In genomic region chr4:139951051-139951450, GRCh38 we compare ENCODE assay signal across 9 cellular contexts.
DNase-seq lines count a peak whose midpoint lies in the region; ATAC-seq and TF ChIP-seq lines count a peak whose summit lies in the region.
"Had no signal": no experiment of that assay in that cellular context is flagged by ENCODE, and none has a peak within 500 bp of the region (broad histone marks: within the 10 kb centered on the region; RNA-seq: fewer than 3 reads in every experiment).

No MANE protein-coding gene starts in this region.

- TF ChIP-seq CTCF in brain microvascular endothelial cell (IDR thresholded peaks at IDR 0.05; ENCODE audit: low read depth, low read length, missing control alignments), result no peak

- in situ Hi-C loops in brain microvascular endothelial cell (cut with HindIII; ENCODE audit: low pct_ligation_motif_present, low sequenced_read_pairs), result no loop called here

- H3K27ac ChIP-seq in brain microvascular endothelial cell, result no peak overlapping the region

- CTCF ChIA-PET in activated CD4-positive, alpha-beta T cell treated with anti-CD3 and anti-CD28 coated beads for 36 hours (lab: Charles Lee), result interaction anchor here (0.9 kb wide), 1 partner anchor 215 kb away, joined by 4 read pairs; no protein-coding TSS in a partner anchor

- H3K9me3 Mint-ChIP-seq in activated CD4-positive, alpha-beta T cell treated with anti-CD3 and anti-CD28 coated beads for 36 hours (ENCODE audit: low read depth), result peaks cover 3% of the 10 kb centered on the region
- H3K9me3 Mint-ChIP-seq: central memory CD8-positive, alpha-beta T cell had no signal

- H3K36me3 ChIP-seq in brain microvascular endothelial cell (replicated peaks), result no peaks in the 10 kb centered on the region

- peak overlapping the region; percentile 80 for H3K27ac Mint-ChIP-seq in activated CD4-positive, alpha-beta T cell treated with anti-CD3 and anti-CD28 coated beads for 36 hours

- peaks cover 2% of the 10 kb centered on the region for H3K27me3 Mint-ChIP-seq in activated CD4-positive, alpha-beta T cell treated with anti-CD3 and anti-CD28 coated beads for 36 hours

- POLR2A ChIA-PET in activated CD4-positive, alpha-beta T cell treated with anti-CD3 and anti-CD28 coated beads for 36 hours (lab: Charles Lee), result interaction anchor here (0.7 to 1.1 kb wide), 2 partner anchors 14 to 211 kb away, joined by 4 to 5 read pairs; no protein-coding TSS in a partner anchor

- intact Hi-C loops in activated CD4-positive, alpha-beta T cell treated with anti-CD3 and anti-CD28 coated beads for 36 hours (cut with DNase I, micrococcal nuclease), result loop anchor here (1.0 to 2.0 kb wide), 2 partner anchors 28 to 93 kb away; no protein-coding TSS in a partner anchor

- peaks cover 21% of the 10 kb centered on the region for H3K27me3 ChIP-seq in brain microvascular endothelial cell (replicated peaks)

- H3K4me3 Mint-ChIP-seq in activated CD4-positive, alpha-beta T cell treated with anti-CD3 and anti-CD28 coated beads for 36 hours, result peak overlapping the region; percentile 2
- H3K4me3 Mint-ChIP-seq: central memory CD8-positive, alpha-beta T cell had no signal

- peak; percentile 86 for ATAC-seq in activated CD4-positive, alpha-beta T cell treated with anti-CD3 and anti-CD28 coated beads for 36 hours
- no peak for ATAC-seq in GM18858 (IDR thresholded peaks at IDR 0.05; ENCODE audit: unreplicated experiment)

- peak; percentile 55 for DNase-seq in activated CD4-positive, alpha-beta T cell treated with anti-CD3 and anti-CD28 coated beads for 36 hours
- no peak for DNase-seq in activated CD4-positive, alpha-beta T cell treated with anti-CD3 and anti-CD28 coated beads, Interleukin-2, amount 50 U/mL, for 4 hours
- DNase-seq in LHCN-M2 (ENCODE audit: low read depth) (peak; percentile 54), brain microvascular endothelial cell (peak; percentile 72), NCI-H2227 (lab: John Stamatoyannopoulos, UW; ENCODE audit: unreplicated experiment) (no peak), SW 1271 (lab: John Stamatoyannopoulos, UW) (no peak)
- peak; percentile 1 to 2 for DNase-seq in stimulated activated CD4-positive, alpha-beta T cell treated with anti-CD3 and anti-CD28 coated beads, Interleukin-2, amount 100 ng/mL, for 48 hours

- no peaks in the 10 kb centered on the region for H3K36me3 Mint-ChIP-seq in activated CD4-positive, alpha-beta T cell treated with anti-CD3 and anti-CD28 coated beads for 36 hours (ENCODE audit: low read depth)

- peaks cover 25% of the 10 kb centered on the region for H3K4me1 Mint-ChIP-seq in activated CD4-positive, alpha-beta T cell treated with anti-CD3 and anti-CD28 coated beads for 36 hours

- H3K4me3 ChIP-seq in brain microvascular endothelial cell (ENCODE audit: low read depth, low read length), result no peak overlapping the region

Comparison
In these comparisons a context has a peak if more than half of its experiments do, and no peak if none do; other contexts are left out.
1. DNase-seq: peak in activated CD4-positive, alpha-beta T cell treated with anti-CD3 and anti-CD28 coated beads for 36 hours (single experiment), LHCN-M2 (single experiment), brain microvascular endothelial cell (single experiment) and stimulated activated CD4-positive, alpha-beta T cell treated with anti-CD3 and anti-CD28 coated beads, Interleukin-2, amount 100 ng/mL, for 48 hours (2 of 2); none in activated CD4-positive, alpha-beta T cell treated with anti-CD3 and anti-CD28 coated beads, Interleukin-2, amount 50 U/mL, for 4 hours (0 of 2), NCI-H2227 (single experiment) and SW 1271 (0 of 2).